ENCODE assay signal across 33 cellular contexts in genomic region chr10:129583831-129584230, GRCh38.
"Had no signal": no experiment of that assay in that cellular context is flagged by ENCODE, and none has a peak within 500 bp of the region (broad histone marks: within the 10 kb centered on the region; RNA-seq: fewer than 3 reads in every experiment).

No MANE protein-coding gene starts in this region.

- H3K4me2 ChIP-seq: hepatocyte had no signal

- DNase-seq: activated CD4-positive, alpha-beta memory T cell treated with anti-CD3 and anti-CD28 coated beads, Interleukin-2, amount 10 ng/mL, durations not matched to agents 7 days and 5 days; activated CD4-positive, alpha-beta T cell treated with anti-CD3 and anti-CD28 coated beads for 1 hour; activated CD4-positive, alpha-beta T cell treated with anti-CD3 and anti-CD28 coated beads for 4 hours; activated CD4-positive, alpha-beta T cell treated with anti-CD3 and anti-CD28 coated beads, Interleukin-2, amount 10 ng/mL, durations not matched to agents 7 days and 5 days; activated CD4-positive, alpha-beta T cell treated with anti-CD3 and anti-CD28 coated beads, Interleukin-2, amount 50 U/mL, for 4 hours; activated CD8-positive, alpha-beta memory T cell treated with anti-CD3 and anti-CD28 coated beads, Interleukin-2, amount 50 U/mL, for 48 hours; activated gamma-delta T cell; activated naive CD4-positive, alpha-beta T cell; activated naive CD4-positive, alpha-beta T cell treated with anti-CD3 and anti-CD28 coated beads, Interleukin-2, amount 10 ng/mL, durations not matched to agents 7 days and 5 days; activated naive CD8-positive, alpha-beta T cell treated with anti-CD3 and anti-CD28 coated beads, Interleukin-2, amount 10 ng/mL, durations not matched to agents 7 days and 5 days; activated T-cell treated with anti-CD3 and anti-CD28 coated beads for 4 hours; activated T-cell treated with anti-CD3 and anti-CD28 coated beads, Interleukin-2, amount 50 U/mL, for 24 hours; activated T-cell treated with anti-CD3 and anti-CD28 coated beads, Interleukin-2, amount 50 U/mL, for 72 hours; central memory CD4-positive, alpha-beta T cell; cerebellar nuclear complex; effector CD8-positive, alpha-beta T cell; esophagus squamous epithelium; foreskin melanocyte; heart right ventricle; T-helper 17 cell; T1000 had no signal

- H3K27ac ChIP-seq: ascending aorta, breast epithelium, cardiac muscle cell, coronary artery, epithelial cell of prostate, esophagus squamous epithelium, gastroesophageal sphincter, heart right ventricle, hepatocyte, VCaP had no signal

- H3K36me3 ChIP-seq: ascending aorta, breast epithelium, cardiac muscle cell, heart right ventricle had no signal

- H2AFZ ChIP-seq: hepatocyte had no signal

- H3K4me1 ChIP-seq: ascending aorta, breast epithelium, esophagus squamous epithelium, gastroesophageal sphincter, heart right ventricle had no signal

- H3K4me3 ChIP-seq: ascending aorta, breast epithelium, cardiac muscle cell, coronary artery, esophagus squamous epithelium, gastroesophageal sphincter, heart right ventricle, hepatocyte had no signal

- H3K27me3 ChIP-seq: ascending aorta, breast epithelium, cardiac muscle cell, esophagus squamous epithelium, gastroesophageal sphincter, heart right ventricle, hepatocyte had no signal

- H3K79me2 ChIP-seq: hepatocyte had no signal

- ATAC-seq: activated naive CD4-positive, alpha-beta T cell treated with anti-CD3 and anti-CD28 coated beads, Interleukin-2, amount 50 U/mL, for 72 hours; activated T-cell treated with anti-CD3 and anti-CD28 coated beads, Interleukin-2, amount 50 U/mL, for 72 hours; gastroesophageal sphincter; heart right ventricle; T-helper 17 cell; WTC11 had no signal

- FAIRE-seq: endometrium, endothelial cell of umbilical vein had no signal
